In the genomic region with DNA sequence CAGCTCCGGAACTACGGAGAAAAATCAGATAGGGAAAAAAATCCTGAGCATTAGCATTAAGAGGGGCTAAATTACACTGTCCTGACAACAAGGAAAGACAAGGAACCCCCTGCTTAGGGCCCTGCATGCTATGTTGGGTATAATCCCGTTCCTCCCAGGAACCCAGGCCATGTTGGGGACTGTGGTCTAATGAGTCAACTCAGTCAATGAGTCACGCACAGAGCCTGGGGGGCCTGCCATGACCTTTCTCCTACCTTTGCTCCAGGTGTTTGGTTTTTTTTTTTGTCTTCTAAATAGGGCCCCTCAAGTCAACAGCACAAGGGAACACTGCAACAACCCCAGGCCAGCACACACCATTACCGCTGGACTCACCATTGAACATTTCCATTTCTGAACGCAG, we compare ENCODE assay signal across 1 cellular context.
TF ChIP-seq lines count a peak whose summit lies in the region.

No MANE protein-coding gene starts in this region.

TF ChIP-seq in SK-N-SH, 30 proteins besides CTCF, POLR2A, EP300 and RAD21 (continued from another document):
- TF ChIP-seq, protein P1, sequence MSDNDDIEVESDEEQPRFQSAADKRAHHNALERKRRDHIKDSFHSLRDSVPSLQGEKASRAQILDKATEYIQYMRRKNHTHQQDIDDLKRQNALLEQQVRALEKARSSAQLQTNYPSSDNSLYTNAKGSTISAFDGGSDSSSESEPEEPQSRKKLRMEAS (IDR thresholded peaks at IDR 0.05; ENCODE audit: low read depth), result no peak
- TF ChIP-seq GABPA (IDR thresholded peaks at IDR 0.05; ENCODE audit: low read depth) (no peak), RXRA (IDR thresholded peaks at IDR 0.05; ENCODE audit: borderline replicate concordance, low read depth) (no peak)
